Comparison of ENCODE assay signal across 7 cellular contexts in genomic region chr14:19096876-19097275, GRCh38.
DNase-seq lines count a peak whose midpoint lies in the region; ATAC-seq and TF ChIP-seq lines count a peak whose summit lies in the region.
"Not testable (repeated sequence)": the region's sequence is repeated elsewhere in the genome, so short reads cannot be mapped to it uniquely, and the experiment has no call there.

No MANE protein-coding gene starts in this region.

- not testable (repeated sequence) for H2BK12ac ChIP-seq in trophoblast cell (ENCODE audit: low read length)

- H4K8ac ChIP-seq in trophoblast cell (ENCODE audit: low read depth, low read length), result not testable (repeated sequence)

- not testable (repeated sequence) for H3K4ac ChIP-seq in trophoblast cell (ENCODE audit: low read depth, low read length)

- not testable (repeated sequence) for H3K23ac ChIP-seq in trophoblast cell (ENCODE audit: low read length)

- H3K9me3 ChIP-seq in Karpas-422 (ENCODE audit: low read length), result peaks cover 15% of the 10 kb centered on the region
- H3K9me3 ChIP-seq in esophagus muscularis mucosa, result peaks cover 0 to 18% (median 7%) of the 10 kb centered on the region in 4 donors
- not testable (repeated sequence) for H3K9me3 ChIP-seq in hepatocyte (ENCODE audit: low read depth); lower lobe of right lung
- peaks cover 10% of the 10 kb centered on the region for H3K9me3 ChIP-seq in trophoblast cell (ENCODE audit: insufficient read depth, low read depth, low read length)

- not testable (repeated sequence) for H3K4me1 ChIP-seq in Karpas-422 (ENCODE audit: low read length); esophagus muscularis mucosa; hepatocyte (ENCODE audit: insufficient read depth); lower lobe of right lung; trophoblast cell (ENCODE audit: control insufficient read depth in 1 of 2, insufficient read depth in 2 of 2, low read length in 2 of 2)

- in situ Hi-C loops in Caki2 (cut with HindIII; ENCODE audit: low pct_unique_long_range_greater_than_20kb, low sequenced_read_pairs), result not testable (repeated sequence)

- H4K12ac ChIP-seq in trophoblast cell (ENCODE audit: low read depth, low read length), result not testable (repeated sequence)

- not testable (repeated sequence) for H3K18ac ChIP-seq in trophoblast cell (ENCODE audit: low read length)

- not testable (repeated sequence) for TF ChIP-seq POLR2A in esophagus muscularis mucosa (IDR thresholded peaks at IDR 0.05; ENCODE audit: low read depth)

- not testable (repeated sequence) for H3K4me2 ChIP-seq in Karpas-422 (ENCODE audit: low read depth, low read length, poor library complexity, severe bottlenecking); hepatocyte; trophoblast cell (ENCODE audit: low read length)

- H4K91ac ChIP-seq in trophoblast cell (ENCODE audit: low read depth, low read length), result not testable (repeated sequence)

- not testable (repeated sequence) for H3K9me2 ChIP-seq in Karpas-422 (replicated peaks; ENCODE audit: insufficient read depth, low read length); hepatocyte (replicated peaks; ENCODE audit: insufficient read depth)

- not testable (repeated sequence) for H3K9ac ChIP-seq in Karpas-422 (ENCODE audit: low read length); trophoblast cell (ENCODE audit: low read length)

- not testable (repeated sequence) for TF ChIP-seq EP300 in esophagus muscularis mucosa (IDR thresholded peaks at IDR 0.05)

- not testable (repeated sequence) for H3K14ac ChIP-seq in trophoblast cell (ENCODE audit: low read length)

- intact Hi-C loops in esophagus muscularis mucosa (cut with DNase I); lower lobe of right lung (cut with DNase I): not testable (repeated sequence)

- not testable (repeated sequence) for H2BK120ac ChIP-seq in trophoblast cell (ENCODE audit: insufficient read depth, low read length, poor library complexity)

- not testable (repeated sequence) for TF ChIP-seq CTCF in esophagus muscularis mucosa (IDR thresholded peaks at IDR 0.05); hepatocyte (IDR thresholded peaks at IDR 0.05; ENCODE audit: poor library complexity); lower lobe of right lung (IDR thresholded peaks at IDR 0.05)

- H2AFZ ChIP-seq in Karpas-422 (ENCODE audit: low read length); hepatocyte; trophoblast cell (ENCODE audit: insufficient read depth, low read length, poor library complexity): not testable (repeated sequence)

- H3K4me3 ChIP-seq in Karpas-422 (ENCODE audit: low read length); esophagus muscularis mucosa; hepatocyte; lower lobe of right lung; trophoblast cell (ENCODE audit: low read depth, low read length): not testable (repeated sequence)

- not testable (repeated sequence) for H3K27me3 ChIP-seq in Karpas-422 (ENCODE audit: low read length); hepatocyte; lower lobe of right lung (ENCODE audit: low read depth); trophoblast cell (ENCODE audit: insufficient read depth, low read length)
- peaks cover 0 to 28% (median 0%) of the 10 kb centered on the region in 4 donors for H3K27me3 ChIP-seq in esophagus muscularis mucosa

- H3K79me2 ChIP-seq in Karpas-422 (ENCODE audit: low read length); hepatocyte; trophoblast cell (ENCODE audit: control insufficient read depth, insufficient read depth, low read length, poor library complexity): not testable (repeated sequence)

- not testable (repeated sequence) for H3K79me1 ChIP-seq in trophoblast cell (ENCODE audit: low read length)

- not testable (repeated sequence) for H4K20me1 ChIP-seq in Karpas-422 (ENCODE audit: insufficient read depth, low read depth, low read length); hepatocyte (ENCODE audit: insufficient read depth, poor library complexity, severe bottlenecking)

- DNase-seq in Caki2 (ENCODE audit: low read depth), result peak; percentile 1
- DNase-seq in Karpas-422, result peak; percentile 40
- peak; percentile 63 for DNase-seq in activated effector memory CD4-positive, alpha-beta T cell treated with anti-CD3 and anti-CD28 coated beads, Interleukin-2, amount 50 U/mL, for 16 hours
- peak; percentile 90 for DNase-seq in esophagus muscularis mucosa (ENCODE audit: extremely low spot score)
- DNase-seq in hepatocyte (ENCODE audit: low spot score), result peak; percentile 4
- peak; percentile 43 for DNase-seq in lower lobe of right lung
- peak; percentile 0 to 42 for DNase-seq in trophoblast cell

- H3K36me3 ChIP-seq in Karpas-422 (ENCODE audit: insufficient read depth, low read length); esophagus muscularis mucosa; hepatocyte (replicated peaks; ENCODE audit: insufficient read depth, low read depth); lower lobe of right lung; trophoblast cell (ENCODE audit: control insufficient read depth in 1 of 2, insufficient read depth in 2 of 2, low read length in 2 of 2): not testable (repeated sequence)

- not testable (repeated sequence) for H3K27ac ChIP-seq in Karpas-422 (ENCODE audit: low read length); esophagus muscularis mucosa (replicated peaks in 1 of 4); hepatocyte; lower lobe of right lung; trophoblast cell (ENCODE audit: low read depth, low read length)

- not testable (repeated sequence) for H2BK5ac ChIP-seq in trophoblast cell (ENCODE audit: low read depth, low read length, poor library complexity)

- not testable (repeated sequence) for H2AK5ac ChIP-seq in trophoblast cell (ENCODE audit: low read length)

- WGBS in esophagus muscularis mucosa, result 96% methylated on average over 5 of the region's 8 CpGs
- 81% methylated on average over 8 of the region's 8 CpGs for whole genome bisulfite sequencing in hepatocyte (ENCODE audit: low lambda C conversion rate, missing lambda C conversion rate)
- no CpG with 5 or more reads among the region's 8 CpGs for WGBS in trophoblast cell (ENCODE audit: extremely low coverage, insufficient coverage, insufficient read length)

- ATAC-seq in lower lobe of right lung, result not testable (repeated sequence)

Comparison
In these comparisons a context has a peak if more than half of its experiments do, and no peak if none do; other contexts are left out.
1. DNase-seq: peak in every context shown above with its lines; median percentile 90 in esophagus muscularis mucosa; 63 in activated effector memory CD4-positive, alpha-beta T cell treated with anti-CD3 and anti-CD28 coated beads, Interleukin-2, amount 50 U/mL, for 16 hours; 43 in lower lobe of right lung; 40 in Karpas-422; 21 in trophoblast cell; 4 in hepatocyte; 1 in Caki2.